In the genomic region with DNA sequence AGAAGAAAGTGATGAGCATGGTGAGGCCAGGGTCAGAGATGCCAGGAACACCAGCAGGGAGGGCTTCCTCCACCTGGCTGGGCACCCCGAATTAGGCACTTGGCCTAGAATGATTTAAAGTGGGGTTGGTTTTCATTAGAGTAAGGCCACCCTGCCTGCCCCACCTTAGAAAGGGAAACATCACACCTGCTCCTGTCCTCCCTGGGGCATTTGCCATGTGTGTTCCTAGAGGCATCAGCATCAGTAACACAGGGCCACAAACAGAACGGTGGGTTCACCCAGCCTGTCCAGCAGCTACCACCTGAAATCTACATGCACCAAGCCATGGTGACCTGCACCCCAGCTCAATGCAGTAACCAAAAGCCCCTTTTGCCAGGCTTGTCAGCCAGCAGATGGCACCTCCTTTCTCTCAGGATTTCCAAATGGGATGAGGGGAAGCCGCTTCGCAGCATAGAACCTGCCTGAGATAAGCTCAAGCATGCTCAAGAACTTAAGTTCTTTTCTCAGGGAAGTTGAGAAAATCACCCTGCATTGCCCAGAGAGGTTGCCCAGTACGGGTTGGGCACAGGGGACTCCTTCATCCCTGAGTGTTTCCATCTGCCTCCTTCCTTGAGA, we compare ENCODE assay signal across 1 cellular context.
TF ChIP-seq lines count a peak whose summit lies in the region.

No MANE protein-coding gene starts in this region.

TF ChIP-seq in IMR-90, 13 proteins besides CTCF, POLR2A, EP300 and RAD21:
- TF ChIP-seq NFE2L2 (IDR thresholded peaks at IDR 0.05; ENCODE audit: low read depth, low read length) (no peak), MXI1 (IDR thresholded peaks at IDR 0.05; ENCODE audit: borderline replicate concordance, low read depth, low read length) (no peak), SMC3 (IDR thresholded peaks at IDR 0.05; ENCODE audit: low read depth, low read length) (no peak), CEBPB (IDR thresholded peaks at IDR 0.05; ENCODE audit: low read depth, low read length) (no peak), BHLHE40 (IDR thresholded peaks at IDR 0.05; ENCODE audit: low read depth, low read length) (no peak), ELK1 (IDR thresholded peaks at IDR 0.05; ENCODE audit: borderline replicate concordance, low read depth, low read length) (no peak), MAFK (IDR thresholded peaks at IDR 0.05; ENCODE audit: low read depth, low read length) (no peak), RFX5 (IDR thresholded peaks at IDR 0.05; ENCODE audit: low read depth, low read length) (no peak), CHD1 (IDR thresholded peaks at IDR 0.05; ENCODE audit: low read depth, low read length) (no peak), MAZ (IDR thresholded peaks at IDR 0.05; ENCODE audit: borderline replicate concordance, low read depth, low read length) (no peak), FOS (IDR thresholded peaks at IDR 0.05; ENCODE audit: low read depth, low read length) (no peak), RCOR1 (IDR thresholded peaks at IDR 0.05; ENCODE audit: insufficient replicate concordance, low read length) (no peak)
- TF ChIP-seq, protein P1, sequence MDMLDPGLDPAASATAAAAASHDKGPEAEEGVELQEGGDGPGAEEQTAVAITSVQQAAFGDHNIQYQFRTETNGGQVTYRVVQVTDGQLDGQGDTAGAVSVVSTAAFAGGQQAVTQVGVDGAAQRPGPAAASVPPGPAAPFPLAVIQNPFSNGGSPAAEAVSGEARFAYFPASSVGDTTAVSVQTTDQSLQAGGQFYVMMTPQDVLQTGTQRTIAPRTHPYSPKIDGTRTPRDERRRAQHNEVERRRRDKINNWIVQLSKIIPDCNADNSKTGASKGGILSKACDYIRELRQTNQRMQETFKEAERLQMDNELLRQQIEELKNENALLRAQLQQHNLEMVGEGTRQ (IDR thresholded peaks at IDR 0.05; ENCODE audit: low read depth, low read length): no peak
